ENCODE assay signal across 22 cellular contexts in genomic region chr10:8323443-8324054, GRCh38.
DNase-seq lines count a peak whose midpoint lies in the region; ATAC-seq, FAIRE-seq and TF ChIP-seq lines count a peak whose summit lies in the region.
"Had no signal": no experiment of that assay in that cellular context is flagged by ENCODE, and none has a peak within 500 bp of the region (broad histone marks: within the 10 kb centered on the region; RNA-seq: fewer than 3 reads in every experiment).

No MANE protein-coding gene starts in this region.

- H3K4me1 ChIP-seq in pancreas, result no peaks in the 10 kb centered on the region
- H3K4me1 ChIP-seq: BLaER1, Caco-2, HAP-1 had no signal

- intact Hi-C loops in activated T-helper 2 cell treated with anti-CD3 and anti-CD28 coated beads, Interferon-gamma antibody, Interleukin-2, Interleukin-4, amounts not matched to agents 10 μg/mL and 5 μg/mL and 100 μg/mL, durations not matched to agents 14 hours and 24 hours and 36 hours (cut with micrococcal nuclease), result loop anchor here (2.0 kb wide), 6 partner anchors 79 to 695 kb away; no protein-coding TSS in a partner anchor
- intact Hi-C loops in posterior cingulate gyrus (cut with DNase I), result no loop called here
- intact Hi-C loops in pancreas (cut with DNase I), result no loop called here

- no peak overlapping the region for H3K4me3 ChIP-seq in fibroblast of the aortic adventitia (ENCODE audit: low read depth, low read length)
- H3K4me3 ChIP-seq in pancreas, result no peak overlapping the region
- H3K4me3 ChIP-seq: BLaER1, GM23248, HAP-1 had no signal

- 14 to 26% methylated on average over 3 of the region's 3 CpGs for WGBS in pancreas, 2 donors

- H3K27me3 ChIP-seq in pancreas, result no peaks in the 10 kb centered on the region
- H3K27me3 ChIP-seq: BLaER1 had no signal

- ATAC-seq in pancreas, result no peak
- no peak for ATAC-seq in activated T-cell treated with anti-CD3 and anti-CD28 coated beads, Interleukin-2, amount 50 U/mL, for 4 hours
- ATAC-seq: Right ventricle myocardium inferior had no signal

- H3K27ac ChIP-seq in pancreas, result no peak overlapping the region
- H3K27ac ChIP-seq: BLaER1, GM23248, HL-60 had no signal

- peaks cover 16% of the 10 kb centered on the region for H3K36me3 Mint-ChIP-seq in activated T-helper 2 cell treated with anti-CD3 and anti-CD28 coated beads, Interferon-gamma antibody, Interleukin-2, Interleukin-4, amounts not matched to agents 10 μg/mL and 5 μg/mL and 100 μg/mL, durations not matched to agents 14 hours and 24 hours and 36 hours (ENCODE audit: low read depth)
- H3K36me3 Mint-ChIP-seq in activated T-cell treated with anti-CD3 and anti-CD28 coated beads, Interleukin-2, amount 50 U/mL, for 4 hours (ENCODE audit: insufficient read depth), result no peaks in the 10 kb centered on the region
- H3K36me3 Mint-ChIP-seq: CD4-positive, alpha-beta memory T cell had no signal

- no peaks in the 10 kb centered on the region for H3K36me3 ChIP-seq in pancreas
- H3K36me3 ChIP-seq: BLaER1, HAP-1 had no signal

- H3K9me3 ChIP-seq in pancreas, result no peaks in the 10 kb centered on the region
- H3K9me3 ChIP-seq: BLaER1, Caco-2, HAP-1 had no signal

- peaks cover 70% of the 10 kb centered on the region for H3K4me1 Mint-ChIP-seq in activated T-helper 2 cell treated with anti-CD3 and anti-CD28 coated beads, Interferon-gamma antibody, Interleukin-2, Interleukin-4, amounts not matched to agents 10 μg/mL and 5 μg/mL and 100 μg/mL, durations not matched to agents 14 hours and 24 hours and 36 hours (ENCODE audit: low read depth)
- H3K4me1 Mint-ChIP-seq in activated T-cell treated with anti-CD3 and anti-CD28 coated beads, Interleukin-2, amount 50 U/mL, for 4 hours (ENCODE audit: low read depth), result peaks cover 22% of the 10 kb centered on the region

- H3K27me3 Mint-ChIP-seq in activated T-helper 2 cell treated with anti-CD3 and anti-CD28 coated beads, Interferon-gamma antibody, Interleukin-2, Interleukin-4, amounts not matched to agents 10 μg/mL and 5 μg/mL and 100 μg/mL, durations not matched to agents 14 hours and 24 hours and 36 hours (ENCODE audit: low read depth), result no peaks in the 10 kb centered on the region
- no peaks in the 10 kb centered on the region for H3K27me3 Mint-ChIP-seq in activated T-cell treated with anti-CD3 and anti-CD28 coated beads, Interleukin-2, amount 50 U/mL, for 4 hours (ENCODE audit: low read depth)
- H3K27me3 Mint-ChIP-seq: CD4-positive, alpha-beta memory T cell had no signal

- DNase-seq in GM12892 (ENCODE audit: insufficient read length) (no peak), HT1080 (ENCODE audit: low read depth) (peak; percentile 7), fibroblast of the aortic adventitia (ENCODE audit: low read depth) (peak; percentile 5), posterior cingulate gyrus (no peak), pancreas (no peak)
- DNase-seq in activated T-helper 2 cell treated with anti-CD3 and anti-CD28 coated beads, Interferon-gamma antibody, Interleukin-2, Interleukin-4, amounts not matched to agents 10 μg/mL and 5 μg/mL and 100 μg/mL, durations not matched to agents 14 hours and 24 hours and 36 hours (ENCODE audit: low spot score), result no peak
- DNase-seq in activated T-cell treated with anti-CD3 and anti-CD28 coated beads, Interleukin-2, amount 50 U/mL, for 4 hours, result no peak
- DNase-seq: ACHN; Caco-2; CD4-positive, alpha-beta memory T cell; DMS 273 treated with DMSO at 0.1 percent for 48 hours; DMS79 treated with DMSO at 0.1 percent for 48 hours; GM23248; KBM-7; NCI-H1694 treated with DMSO at 0.1 percent for 48 hours; NCI-H446; NCI-H526; OCI-M1 had no signal

- FAIRE-seq in GM12892 (lab: Jason Lieb, UNC), result peak; percentile 66
- no peak for FAIRE-seq in pancreas (lab: Jason Lieb, UNC)

- peak overlapping the region; percentile 39 for H3K27ac Mint-ChIP-seq in activated T-helper 2 cell treated with anti-CD3 and anti-CD28 coated beads, Interferon-gamma antibody, Interleukin-2, Interleukin-4, amounts not matched to agents 10 μg/mL and 5 μg/mL and 100 μg/mL, durations not matched to agents 14 hours and 24 hours and 36 hours
- H3K27ac Mint-ChIP-seq: CD4-positive, alpha-beta memory T cell had no signal

- no peak for TF ChIP-seq POLR2A in GM12892 (IDR thresholded peaks at IDR 0.05; ENCODE audit: low read depth, low read length)

- no peak for TF ChIP-seq CTCF in fibroblast of the aortic adventitia (IDR thresholded peaks at IDR 0.05; ENCODE audit: insufficient read depth, low read length)
- no peak for TF ChIP-seq CTCF in pancreas (IDR thresholded peaks at IDR 0.05)

- peaks cover 14% of the 10 kb centered on the region for H3K9me3 Mint-ChIP-seq in activated T-helper 2 cell treated with anti-CD3 and anti-CD28 coated beads, Interferon-gamma antibody, Interleukin-2, Interleukin-4, amounts not matched to agents 10 μg/mL and 5 μg/mL and 100 μg/mL, durations not matched to agents 14 hours and 24 hours and 36 hours
- no peaks in the 10 kb centered on the region for H3K9me3 Mint-ChIP-seq in activated T-cell treated with anti-CD3 and anti-CD28 coated beads, Interleukin-2, amount 50 U/mL, for 4 hours

- H3K4me3 Mint-ChIP-seq in activated T-helper 2 cell treated with anti-CD3 and anti-CD28 coated beads, Interferon-gamma antibody, Interleukin-2, Interleukin-4, amounts not matched to agents 10 μg/mL and 5 μg/mL and 100 μg/mL, durations not matched to agents 14 hours and 24 hours and 36 hours (ENCODE audit: low read depth), result no peak overlapping the region
- H3K4me3 Mint-ChIP-seq in activated T-cell treated with anti-CD3 and anti-CD28 coated beads, Interleukin-2, amount 50 U/mL, for 4 hours, result no peak overlapping the region
- H3K4me3 Mint-ChIP-seq: CD4-positive, alpha-beta memory T cell had no signal

Comparison
In these comparisons a context has a peak if more than half of its experiments do, and no peak if none do; other contexts are left out.
1. DNase-seq: peak in HT1080 (single experiment) and fibroblast of the aortic adventitia (single experiment); none in GM12892 (single experiment), activated T-helper 2 cell treated with anti-CD3 and anti-CD28 coated beads, Interferon-gamma antibody, Interleukin-2, Interleukin-4, amounts not matched to agents 10 μg/mL and 5 μg/mL and 100 μg/mL, durations not matched to agents 14 hours and 24 hours and 36 hours (single experiment), posterior cingulate gyrus (0 of 10), pancreas (0 of 6) and activated T-cell treated with anti-CD3 and anti-CD28 coated beads, Interleukin-2, amount 50 U/mL, for 4 hours (single experiment).